1 cellular context compared by ENCODE assay signal in the genomic region with DNA sequence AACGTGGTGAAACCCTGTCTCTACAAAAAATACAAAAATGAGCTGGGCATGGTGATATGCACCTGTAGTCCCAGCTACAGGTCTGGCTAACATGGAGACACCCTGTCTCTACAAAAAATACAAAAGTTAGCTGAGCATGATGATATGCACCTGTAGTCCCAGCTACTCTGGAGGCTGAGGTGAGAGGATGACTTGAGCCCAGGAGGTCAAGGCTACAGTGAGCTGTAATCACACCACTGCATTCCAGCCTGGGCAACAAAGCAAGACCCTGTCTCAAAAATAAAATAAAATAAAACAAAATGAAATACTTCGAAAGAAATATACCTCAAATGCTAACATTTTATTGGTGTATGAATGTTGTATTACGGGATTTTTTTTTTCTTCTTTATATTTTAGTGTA.
TF ChIP-seq lines count a peak whose summit lies in the region.

No MANE protein-coding gene starts in this region.

TF ChIP-seq in HCT116, 20 proteins besides CTCF, POLR2A, EP300 and RAD21 (continued from another document):
- TF ChIP-seq ZBTB33 (IDR thresholded peaks at IDR 0.05; ENCODE audit: extremely low read depth, insufficient replicate concordance, low read length) (no peak), FOSL1 (IDR thresholded peaks at IDR 0.05; ENCODE audit: low read depth) (no peak), SP1 (IDR thresholded peaks at IDR 0.05; ENCODE audit: low read depth) (no peak), MAX (IDR thresholded peaks at IDR 0.05) (no peak), JUND (IDR thresholded peaks at IDR 0.05) (no peak), SIN3A (IDR thresholded peaks at IDR 0.05; ENCODE audit: low read depth) (no peak), CEBPB (IDR thresholded peaks at IDR 0.05; ENCODE audit: low read depth) (no peak)
- TF ChIP-seq, protein P1, sequence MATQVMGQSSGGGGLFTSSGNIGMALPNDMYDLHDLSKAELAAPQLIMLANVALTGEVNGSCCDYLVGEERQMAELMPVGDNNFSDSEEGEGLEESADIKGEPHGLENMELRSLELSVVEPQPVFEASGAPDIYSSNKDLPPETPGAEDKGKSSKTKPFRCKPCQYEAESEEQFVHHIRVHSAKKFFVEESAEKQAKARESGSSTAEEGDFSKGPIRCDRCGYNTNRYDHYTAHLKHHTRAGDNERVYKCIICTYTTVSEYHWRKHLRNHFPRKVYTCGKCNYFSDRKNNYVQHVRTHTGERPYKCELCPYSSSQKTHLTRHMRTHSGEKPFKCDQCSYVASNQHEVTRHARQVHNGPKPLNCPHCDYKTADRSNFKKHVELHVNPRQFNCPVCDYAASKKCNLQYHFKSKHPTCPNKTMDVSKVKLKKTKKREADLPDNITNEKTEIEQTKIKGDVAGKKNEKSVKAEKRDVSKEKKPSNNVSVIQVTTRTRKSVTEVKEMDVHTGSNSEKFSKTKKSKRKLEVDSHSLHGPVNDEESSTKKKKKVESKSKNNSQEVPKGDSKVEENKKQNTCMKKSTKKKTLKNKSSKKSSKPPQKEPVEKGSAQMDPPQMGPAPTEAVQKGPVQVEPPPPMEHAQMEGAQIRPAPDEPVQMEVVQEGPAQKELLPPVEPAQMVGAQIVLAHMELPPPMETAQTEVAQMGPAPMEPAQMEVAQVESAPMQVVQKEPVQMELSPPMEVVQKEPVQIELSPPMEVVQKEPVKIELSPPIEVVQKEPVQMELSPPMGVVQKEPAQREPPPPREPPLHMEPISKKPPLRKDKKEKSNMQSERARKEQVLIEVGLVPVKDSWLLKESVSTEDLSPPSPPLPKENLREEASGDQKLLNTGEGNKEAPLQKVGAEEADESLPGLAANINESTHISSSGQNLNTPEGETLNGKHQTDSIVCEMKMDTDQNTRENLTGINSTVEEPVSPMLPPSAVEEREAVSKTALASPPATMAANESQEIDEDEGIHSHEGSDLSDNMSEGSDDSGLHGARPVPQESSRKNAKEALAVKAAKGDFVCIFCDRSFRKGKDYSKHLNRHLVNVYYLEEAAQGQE (IDR thresholded peaks at IDR 0.05; ENCODE audit: low read depth) = no peak
- TF ChIP-seq, protein P2, sequence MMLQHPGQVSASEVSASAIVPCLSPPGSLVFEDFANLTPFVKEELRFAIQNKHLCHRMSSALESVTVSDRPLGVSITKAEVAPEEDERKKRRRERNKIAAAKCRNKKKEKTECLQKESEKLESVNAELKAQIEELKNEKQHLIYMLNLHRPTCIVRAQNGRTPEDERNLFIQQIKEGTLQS (IDR thresholded peaks at IDR 0.05) = no peak
TF ChIP-seq in HCT116: peak in this region for 0.
